In the genomic region with DNA sequence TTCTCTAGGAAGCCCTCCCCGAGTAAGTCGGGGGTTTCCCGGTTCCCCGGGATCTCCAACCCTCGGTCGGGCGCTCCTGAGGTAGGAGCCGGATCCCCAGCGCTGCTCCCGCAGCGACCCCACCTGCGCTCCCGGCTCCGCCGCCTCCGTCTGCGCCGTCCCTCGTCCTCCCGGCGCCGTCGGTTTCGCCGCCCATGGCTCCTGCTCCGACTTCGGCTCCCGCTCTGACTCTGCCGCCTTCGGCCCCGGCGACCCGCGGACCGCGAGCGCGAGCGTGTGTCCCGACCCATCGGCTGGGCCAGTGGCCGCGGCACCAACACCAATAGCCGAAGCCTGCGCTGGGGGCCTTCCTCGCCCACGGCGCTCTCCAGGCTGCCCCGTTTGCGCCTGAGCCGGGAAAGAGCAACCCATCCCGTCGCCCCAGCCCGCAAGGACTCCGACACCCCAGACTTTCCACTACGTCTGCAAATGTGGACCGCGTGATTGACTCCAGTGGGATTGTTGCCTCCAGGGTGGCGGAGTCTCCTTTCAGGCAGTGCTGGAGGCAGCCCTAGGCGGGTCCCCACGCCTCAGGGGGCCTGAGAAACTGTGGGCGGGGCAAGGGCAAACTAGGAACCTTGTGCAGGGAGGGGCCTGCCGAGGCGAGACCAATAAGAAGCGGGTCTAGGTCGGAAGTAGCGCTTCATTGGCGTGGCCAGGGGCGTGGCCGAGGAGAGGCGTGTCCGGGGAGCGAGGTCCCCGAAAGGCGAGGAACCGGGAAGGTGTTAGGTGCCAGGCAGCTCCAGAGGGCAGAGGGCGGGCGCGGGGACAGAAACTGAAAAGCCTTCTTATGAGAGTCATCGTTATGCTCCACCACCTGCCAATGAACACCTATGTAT, we compare ENCODE assay signal across 1 cellular context.
TF ChIP-seq lines count a peak whose summit lies in the region.

CACTIN (minus strand) TSS at position 318 of the 878 bp plus-strand sequence; CDS start at position 290, 28 bp downstream.

TF ChIP-seq in HepG2, 621 proteins besides CTCF, POLR2A, EP300 and RAD21 (continued from another document and continues in another):
- TF ChIP-seq, protein P1, sequence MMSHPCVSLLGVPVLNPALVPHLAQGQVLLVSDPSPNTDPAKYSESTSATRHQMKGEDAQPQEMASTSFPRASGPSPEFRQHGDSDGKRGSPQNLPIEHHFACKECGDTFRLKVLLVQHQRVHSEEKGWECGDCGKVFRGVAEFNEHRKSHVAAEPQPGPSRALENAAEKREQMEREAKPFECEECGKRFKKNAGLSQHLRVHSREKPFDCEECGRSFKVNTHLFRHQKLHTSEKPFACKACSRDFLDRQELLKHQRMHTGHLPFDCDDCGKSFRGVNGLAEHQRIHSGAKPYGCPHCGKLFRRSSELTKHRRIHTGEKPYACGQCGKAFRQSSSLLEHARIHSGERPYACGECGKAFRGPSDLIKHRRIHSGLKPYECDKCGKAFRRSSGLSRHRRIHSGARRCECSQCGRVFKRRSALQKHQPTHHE (CRISPR knock-in tag; IDR thresholded peaks at IDR 0.05; ENCODE audit: borderline replicate concordance): peak; percentile 60; the same call in 1 of the 2 replicates
- TF ChIP-seq ZNF746 (CRISPR knock-in tag; IDR thresholded peaks at IDR 0.05) (0 out of 2 replicates have a peak, but pooled peaks have one; percentile 24), ZNF710 (CRISPR knock-in tag; IDR thresholded peaks at IDR 0.05; ENCODE audit: borderline replicate concordance) (no peak), MATR3 (CRISPR knock-in tag; IDR thresholded peaks at IDR 0.05) (no peak), FOXP4 (CRISPR knock-in tag; IDR thresholded peaks at IDR 0.05) (no peak), ZNF343 (CRISPR knock-in tag; IDR thresholded peaks at IDR 0.05) (peak; percentile 57; the same call in 1 of the 2 replicates), ZBTB7A (CRISPR knock-in tag; IDR thresholded peaks at IDR 0.05) (no peak), ZNF441 (CRISPR knock-in tag; IDR thresholded peaks at IDR 0.05; ENCODE audit: borderline replicate concordance) (no peak; the same call in 1 of the 2 replicates), FUBP1 (CRISPR knock-in tag; IDR thresholded peaks at IDR 0.05; ENCODE audit: borderline replicate concordance) (no peak), HOXA3 (CRISPR knock-in tag; IDR thresholded peaks at IDR 0.05) (peak; percentile 76), ZNF546 (CRISPR knock-in tag; conservative IDR thresholded peaks at IDR 0.05) (no peak; the same call in 1 of the 2 replicates), SRSF1 (optimal IDR thresholded peaks at IDR 0.05; ENCODE audit: low read depth, low read length) (no peak), ZNF530 (CRISPR knock-in tag; IDR thresholded peaks at IDR 0.05; ENCODE audit: low read depth) (no peak), ARHGAP35 (CRISPR knock-in tag; IDR thresholded peaks at IDR 0.05; ENCODE audit: borderline replicate concordance) (no peak; the same call in 1 of the 2 replicates), HMGA1 (CRISPR knock-in tag; conservative IDR thresholded peaks at IDR 0.05) (no peak), ERF (CRISPR knock-in tag; IDR thresholded peaks at IDR 0.05) (peak; percentile 89), JARID2 (CRISPR knock-in tag; IDR thresholded peaks at IDR 0.05; ENCODE audit: insufficient replicate concordance) (no peak), ZNF468 (CRISPR knock-in tag; IDR thresholded peaks at IDR 0.05) (no peak), SALL2 (CRISPR knock-in tag; IDR thresholded peaks at IDR 0.05) (peak; percentile 54; the same call in 1 of the 2 replicates), ATRX (CRISPR knock-in tag; IDR thresholded peaks at IDR 0.05; ENCODE audit: borderline replicate concordance) (no peak), ZNF337 (CRISPR knock-in tag; IDR thresholded peaks at IDR 0.05; ENCODE audit: borderline replicate concordance, low read depth) (no peak), SATB2 (CRISPR knock-in tag; IDR thresholded peaks at IDR 0.05) (no peak), ZSCAN29 (CRISPR knock-in tag; conservative IDR thresholded peaks at IDR 0.05) (0 out of 2 replicates have a peak, but pooled peaks have one; percentile 39), ZBTB38 (CRISPR knock-in tag; IDR thresholded peaks at IDR 0.05) (peak; percentile 61), MAF1 (CRISPR knock-in tag; IDR thresholded peaks at IDR 0.05; ENCODE audit: borderline replicate concordance) (peak; percentile 77; the same call in 1 of the 2 replicates), RBFOX2 (IDR thresholded peaks at IDR 0.05; ENCODE audit: low read depth, low read length) (peak; percentile 91), MXI1 (IDR thresholded peaks at IDR 0.05; ENCODE audit: borderline replicate concordance, low read depth, low read length) (peak; percentile 86), ELF1 (CRISPR knock-in tag; IDR thresholded peaks at IDR 0.05) (peak; percentile 89), SRSF9 (IDR thresholded peaks at IDR 0.05; ENCODE audit: borderline replicate concordance, insufficient read depth, low read depth, low read length, poor library complexity, severe bottlenecking) (no peak), HMG20B (CRISPR knock-in tag; conservative IDR thresholded peaks at IDR 0.05) (peak; percentile 43; the same call in 1 of the 2 replicates), MAFK (conservative IDR thresholded peaks at IDR 0.05 in 1 of 2, IDR thresholded peaks at IDR 0.05 in 1 of 2; ENCODE audit: low read length in 2 of 2) (0 out of 4 replicates have a peak, but pooled peaks of 1 of the 2 experiments have one; percentile 32), YEATS4 (CRISPR knock-in tag; IDR thresholded peaks at IDR 0.05; ENCODE audit: borderline replicate concordance) (peak; percentile 83), POLR2AphosphoS2 (IDR thresholded peaks at IDR 0.05; ENCODE audit: low read depth, low read length) (no peak)
- TF ChIP-seq, protein P2, sequence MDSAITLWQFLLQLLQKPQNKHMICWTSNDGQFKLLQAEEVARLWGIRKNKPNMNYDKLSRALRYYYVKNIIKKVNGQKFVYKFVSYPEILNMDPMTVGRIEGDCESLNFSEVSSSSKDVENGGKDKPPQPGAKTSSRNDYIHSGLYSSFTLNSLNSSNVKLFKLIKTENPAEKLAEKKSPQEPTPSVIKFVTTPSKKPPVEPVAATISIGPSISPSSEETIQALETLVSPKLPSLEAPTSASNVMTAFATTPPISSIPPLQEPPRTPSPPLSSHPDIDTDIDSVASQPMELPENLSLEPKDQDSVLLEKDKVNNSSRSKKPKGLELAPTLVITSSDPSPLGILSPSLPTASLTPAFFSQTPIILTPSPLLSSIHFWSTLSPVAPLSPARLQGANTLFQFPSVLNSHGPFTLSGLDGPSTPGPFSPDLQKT (CRISPR knock-in tag; IDR thresholded peaks at IDR 0.05; ENCODE audit: borderline replicate concordance): no peak
- TF ChIP-seq, protein P3, sequence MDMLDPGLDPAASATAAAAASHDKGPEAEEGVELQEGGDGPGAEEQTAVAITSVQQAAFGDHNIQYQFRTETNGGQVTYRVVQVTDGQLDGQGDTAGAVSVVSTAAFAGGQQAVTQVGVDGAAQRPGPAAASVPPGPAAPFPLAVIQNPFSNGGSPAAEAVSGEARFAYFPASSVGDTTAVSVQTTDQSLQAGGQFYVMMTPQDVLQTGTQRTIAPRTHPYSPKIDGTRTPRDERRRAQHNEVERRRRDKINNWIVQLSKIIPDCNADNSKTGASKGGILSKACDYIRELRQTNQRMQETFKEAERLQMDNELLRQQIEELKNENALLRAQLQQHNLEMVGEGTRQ (IDR thresholded peaks at IDR 0.05; ENCODE audit: low read depth, low read length): no peak
- TF ChIP-seq, protein P3 (CRISPR knock-in tag; IDR thresholded peaks at IDR 0.05; ENCODE audit: borderline replicate concordance): no peak
- TF ChIP-seq, protein P4, sequence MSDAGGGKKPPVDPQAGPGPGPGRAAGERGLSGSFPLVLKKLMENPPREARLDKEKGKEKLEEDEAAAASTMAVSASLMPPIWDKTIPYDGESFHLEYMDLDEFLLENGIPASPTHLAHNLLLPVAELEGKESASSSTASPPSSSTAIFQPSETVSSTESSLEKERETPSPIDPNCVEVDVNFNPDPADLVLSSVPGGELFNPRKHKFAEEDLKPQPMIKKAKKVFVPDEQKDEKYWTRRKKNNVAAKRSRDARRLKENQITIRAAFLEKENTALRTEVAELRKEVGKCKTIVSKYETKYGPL (CRISPR knock-in tag; IDR thresholded peaks at IDR 0.05): no peak
- TF ChIP-seq, protein P5, sequence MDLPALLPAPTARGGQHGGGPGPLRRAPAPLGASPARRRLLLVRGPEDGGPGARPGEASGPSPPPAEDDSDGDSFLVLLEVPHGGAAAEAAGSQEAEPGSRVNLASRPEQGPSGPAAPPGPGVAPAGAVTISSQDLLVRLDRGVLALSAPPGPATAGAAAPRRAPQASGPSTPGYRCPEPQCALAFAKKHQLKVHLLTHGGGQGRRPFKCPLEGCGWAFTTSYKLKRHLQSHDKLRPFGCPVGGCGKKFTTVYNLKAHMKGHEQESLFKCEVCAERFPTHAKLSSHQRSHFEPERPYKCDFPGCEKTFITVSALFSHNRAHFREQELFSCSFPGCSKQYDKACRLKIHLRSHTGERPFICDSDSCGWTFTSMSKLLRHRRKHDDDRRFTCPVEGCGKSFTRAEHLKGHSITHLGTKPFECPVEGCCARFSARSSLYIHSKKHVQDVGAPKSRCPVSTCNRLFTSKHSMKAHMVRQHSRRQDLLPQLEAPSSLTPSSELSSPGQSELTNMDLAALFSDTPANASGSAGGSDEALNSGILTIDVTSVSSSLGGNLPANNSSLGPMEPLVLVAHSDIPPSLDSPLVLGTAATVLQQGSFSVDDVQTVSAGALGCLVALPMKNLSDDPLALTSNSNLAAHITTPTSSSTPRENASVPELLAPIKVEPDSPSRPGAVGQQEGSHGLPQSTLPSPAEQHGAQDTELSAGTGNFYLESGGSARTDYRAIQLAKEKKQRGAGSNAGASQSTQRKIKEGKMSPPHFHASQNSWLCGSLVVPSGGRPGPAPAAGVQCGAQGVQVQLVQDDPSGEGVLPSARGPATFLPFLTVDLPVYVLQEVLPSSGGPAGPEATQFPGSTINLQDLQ (CRISPR knock-in tag; IDR thresholded peaks at IDR 0.05): no peak
- TF ChIP-seq, protein P6, sequence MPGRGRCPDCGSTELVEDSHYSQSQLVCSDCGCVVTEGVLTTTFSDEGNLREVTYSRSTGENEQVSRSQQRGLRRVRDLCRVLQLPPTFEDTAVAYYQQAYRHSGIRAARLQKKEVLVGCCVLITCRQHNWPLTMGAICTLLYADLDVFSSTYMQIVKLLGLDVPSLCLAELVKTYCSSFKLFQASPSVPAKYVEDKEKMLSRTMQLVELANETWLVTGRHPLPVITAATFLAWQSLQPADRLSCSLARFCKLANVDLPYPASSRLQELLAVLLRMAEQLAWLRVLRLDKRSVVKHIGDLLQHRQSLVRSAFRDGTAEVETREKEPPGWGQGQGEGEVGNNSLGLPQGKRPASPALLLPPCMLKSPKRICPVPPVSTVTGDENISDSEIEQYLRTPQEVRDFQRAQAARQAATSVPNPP (CRISPR knock-in tag; IDR thresholded peaks at IDR 0.05): peak; percentile 56; the same call in 1 of the 2 replicates
- TF ChIP-seq, protein P7, sequence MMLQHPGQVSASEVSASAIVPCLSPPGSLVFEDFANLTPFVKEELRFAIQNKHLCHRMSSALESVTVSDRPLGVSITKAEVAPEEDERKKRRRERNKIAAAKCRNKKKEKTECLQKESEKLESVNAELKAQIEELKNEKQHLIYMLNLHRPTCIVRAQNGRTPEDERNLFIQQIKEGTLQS (CRISPR knock-in tag; IDR thresholded peaks at IDR 0.05): peak; percentile 22; the same call in 1 of the 2 replicates
